ENCODE assay signal across 8 cellular contexts in the genomic region with DNA sequence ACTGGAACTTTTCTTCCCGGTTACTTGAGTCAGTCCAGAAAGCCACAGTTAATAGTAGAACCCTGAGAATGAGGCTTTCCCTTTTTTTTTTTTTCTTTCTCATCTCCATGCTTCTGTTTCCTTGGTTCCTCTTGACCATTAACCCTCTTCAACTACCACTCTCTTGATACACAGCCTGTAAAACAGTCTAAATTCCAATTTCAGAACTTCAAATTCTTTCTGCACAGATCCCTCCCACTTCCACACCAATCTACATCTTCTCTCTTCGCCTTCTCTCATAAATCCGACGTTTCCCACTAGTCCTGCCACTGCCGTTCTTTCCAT. TPM values are rescaled to one million over a fixed set of nuclear protein-coding genes. Genes with fewer than 3 reads are reported as not detected.
DNase-seq lines count a peak whose midpoint lies in the region; ATAC-seq and TF ChIP-seq lines count a peak whose summit lies in the region.

No MANE protein-coding gene starts in this region.

- ATAC-seq in HG03095 (IDR thresholded peaks at IDR 0.05; ENCODE audit: unreplicated experiment): no peak
- no peak for ATAC-seq in GM19467 (IDR thresholded peaks at IDR 0.05; ENCODE audit: unreplicated experiment)

- H3K4me3 ChIP-seq in BE2C (ENCODE audit: low read depth, low read length) (peak overlapping the region; percentile 90), epithelial cell of esophagus (ENCODE audit: low read length) (peak overlapping the region; percentile 87), neuron (ENCODE audit: low read length) (peak overlapping the region; percentile 96)

- no peak for TF ChIP-seq CTCF in BE2C (IDR thresholded peaks at IDR 0.05; ENCODE audit: low read depth, low read length)
- no peak for TF ChIP-seq CTCF in epithelial cell of esophagus (IDR thresholded peaks at IDR 0.05; ENCODE audit: insufficient read depth, low read depth, low read length, missing control alignments)

- H2AFZ ChIP-seq in neuron (ENCODE audit: low read depth, low read length): peak overlapping the region; percentile 38

- H3K4me1 ChIP-seq in BE2C: no peaks in the 10 kb centered on the region
- H3K4me1 ChIP-seq in neuron (ENCODE audit: insufficient read depth, low read length): peaks cover 6% of the 10 kb centered on the region

- no peak for DNase-seq in BE2C
- DNase-seq in MV-4-11 (lab: John Stamatoyannopoulos, UW): peak; percentile 33
- no peak for DNase-seq in epithelial cell of esophagus (ENCODE audit: low read depth)
- DNase-seq in HPDE6-E6E7 (ENCODE audit: extremely low spot score): no peak
- DNase-seq in NCI-H1092 (lab: John Stamatoyannopoulos, UW): no peak

- H3K36me3 ChIP-seq in BE2C: no peaks in the 10 kb centered on the region
- peaks cover 3% of the 10 kb centered on the region for H3K36me3 ChIP-seq in neuron (ENCODE audit: insufficient read depth, low read length)

- H3K27me3 ChIP-seq in BE2C: no peaks in the 10 kb centered on the region
- H3K27me3 ChIP-seq in neuron (ENCODE audit: insufficient read depth, low read length): no peaks in the 10 kb centered on the region

- H3K9me3 ChIP-seq in BE2C: no peaks in the 10 kb centered on the region
- peaks cover under 1% of the 10 kb centered on the region for H3K9me3 ChIP-seq in neuron (ENCODE audit: low read length)

RNA-seq across cellular contexts. Expression of a gene that starts 0.6 kb away (rescaled TPM):
- polyA plus RNA-seq in BE2C (2012; ENCODE audit: insufficient read depth, insufficient read length, low read depth): 39.7 TPM
